ENCODE assay signal across 23 cellular contexts in the genomic region with DNA sequence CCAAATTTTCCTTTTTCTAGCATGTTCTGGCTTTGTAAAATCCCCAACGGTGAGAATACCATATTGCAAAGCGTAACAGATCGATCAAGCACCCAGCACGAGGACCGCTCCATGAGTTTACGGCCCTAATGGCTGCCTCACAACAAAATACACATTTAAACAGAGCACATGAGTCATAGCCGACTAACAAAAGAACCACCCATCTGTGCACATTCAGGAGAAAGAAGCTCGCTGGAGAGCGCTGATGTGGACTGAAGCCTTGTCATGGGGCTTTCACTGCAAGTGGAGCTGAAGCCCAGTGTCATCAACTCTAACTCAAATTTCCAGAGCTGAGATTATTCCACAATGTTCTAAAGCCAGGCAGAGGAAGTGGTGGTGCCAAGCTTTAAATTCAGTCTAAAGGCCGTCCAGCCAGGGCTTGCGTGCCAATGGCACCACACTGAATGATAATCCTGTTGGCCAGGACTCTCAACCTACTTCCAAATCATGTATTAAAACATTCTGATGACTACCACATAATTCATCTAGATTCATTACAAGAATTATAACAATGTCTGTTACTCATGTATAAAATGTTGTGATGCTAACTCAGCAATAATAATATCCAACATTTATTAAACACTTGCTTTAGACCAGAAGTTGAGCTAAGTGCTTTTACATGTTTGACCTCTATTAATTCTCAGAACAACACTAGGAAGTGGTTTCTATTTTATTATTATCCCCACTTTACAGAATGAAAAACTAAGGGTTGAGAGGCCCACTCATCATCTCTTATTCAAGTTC.
DNase-seq lines count a peak whose midpoint lies in the region; ATAC-seq and TF ChIP-seq lines count a peak whose summit lies in the region.
"Had no signal": no experiment of that assay in that cellular context is flagged by ENCODE, and none has a peak within 500 bp of the region (broad histone marks: within the 10 kb centered on the region; RNA-seq: fewer than 3 reads in every experiment).

No MANE protein-coding gene starts in this region.

- H3K27ac ChIP-seq in endodermal cell (ENCODE audit: low read depth, low read length) (peak overlapping the region; percentile 36), esophagus squamous epithelium (no peak overlapping the region)
- H3K27ac ChIP-seq: HL-60, left lung had no signal

- 79 to 90% methylated on average over 6 to 11 of the region's 11 CpGs for WGBS in endodermal cell (ENCODE audit: insufficient coverage in 1 of 2, insufficient read length in 1 of 2), 2 experiments
- 82 to 88% methylated on average over 11 of the region's 11 CpGs for WGBS in esophagus squamous epithelium, 2 donors

- H3K9ac ChIP-seq in NT2/D1 (ENCODE audit: insufficient read length, low read depth) (no peak overlapping the region), endodermal cell (ENCODE audit: extremely low read depth, low read length, poor library complexity, severe bottlenecking) (no peak overlapping the region)

- DNase-seq in DMS53 (lab: John Stamatoyannopoulos, UW), result peak; percentile 79
- peak; percentile 38 for DNase-seq in NT2/D1 (ENCODE audit: low read depth, low spot score)
- no peak for DNase-seq in endodermal cell
- peak; percentile 5 for DNase-seq in occipital lobe (lab: John Stamatoyannopoulos, UW)
- no peak for DNase-seq in SKM-1 treated with dmso at 0.1 percent for 144 hours (lab: John Stamatoyannopoulos, UW; ENCODE audit: unreplicated experiment)
- DNase-seq in activated CD4-positive, alpha-beta T cell treated with anti-CD3 and anti-CD28 coated beads for 48 hours, result no peak
- DNase-seq in activated naive CD8-positive, alpha-beta T cell treated with anti-CD3 and anti-CD28 coated beads, Interleukin-2, amount 50 U/mL, for 24 hours, result no peak
- DNase-seq in esophagus squamous epithelium (lab: John Stamatoyannopoulos, UW), result no peak
- DNase-seq: activated naive CD4-positive, alpha-beta T cell treated with anti-CD3 and anti-CD28 coated beads, Interleukin-2, amount 50 U/mL, for 16 hours; activated T-cell treated with anti-CD3 and anti-CD28 coated beads, Interleukin-2, amount 50 U/mL, for 48 hours; aorta; effector memory CD8-positive, alpha-beta T cell; EL; left lung; midbrain; NCI-H146; small intestine; stimulated activated naive CD4-positive, alpha-beta T cell had no signal

- H3K4me1 ChIP-seq in NT2/D1 (ENCODE audit: insufficient read depth, insufficient read length) (no peaks in the 10 kb centered on the region), endodermal cell (ENCODE audit: control insufficient read depth, insufficient read depth, low read length) (no peaks in the 10 kb centered on the region), esophagus squamous epithelium (no peaks in the 10 kb centered on the region)
- H3K4me1 ChIP-seq: left lung had no signal

- no peak overlapping the region for H3K4me3 Mint-ChIP-seq in endodermal cell
- H3K4me3 Mint-ChIP-seq in activated naive CD8-positive, alpha-beta T cell treated with anti-CD3 and anti-CD28 coated beads, Interleukin-2, amount 50 U/mL, for 24 hours, result no peak overlapping the region
- H3K4me3 Mint-ChIP-seq: effector memory CD8-positive, alpha-beta T cell; IgD-negative memory B cell; nephron had no signal

- H3K4me1 Mint-ChIP-seq in endodermal cell, result no peaks in the 10 kb centered on the region
- no peaks in the 10 kb centered on the region for H3K4me1 Mint-ChIP-seq in activated naive CD8-positive, alpha-beta T cell treated with anti-CD3 and anti-CD28 coated beads, Interleukin-2, amount 50 U/mL, for 24 hours
- H3K4me1 Mint-ChIP-seq: IgD-negative memory B cell, nephron had no signal

- 0 out of 2 replicates have a peak, but pooled peaks cover 10% of the 10 kb centered on the region for H3K9me3 ChIP-seq in NT2/D1 (ENCODE audit: insufficient read depth, low read length)
- peaks cover 5% of the 10 kb centered on the region for H3K9me3 ChIP-seq in endodermal cell (ENCODE audit: control insufficient read depth, low read length)
- no peaks in the 10 kb centered on the region for H3K9me3 ChIP-seq in esophagus squamous epithelium

- no peak for TF ChIP-seq POLR2A in esophagus squamous epithelium (IDR thresholded peaks at IDR 0.05)

- H3K36me3 ChIP-seq in NT2/D1 (ENCODE audit: insufficient read depth, insufficient read length, low read length) (no peaks in the 10 kb centered on the region), endodermal cell (ENCODE audit: control insufficient read depth, insufficient read depth, low read length) (no peaks in the 10 kb centered on the region), esophagus squamous epithelium (no peaks in the 10 kb centered on the region)
- H3K36me3 ChIP-seq: left lung had no signal

- TF ChIP-seq CTCF in endodermal cell (conservative IDR thresholded peaks at IDR 0.05), result no peak
- no peak for TF ChIP-seq CTCF in esophagus squamous epithelium (IDR thresholded peaks at IDR 0.05)

- no peaks in the 10 kb centered on the region for H3K36me3 Mint-ChIP-seq in endodermal cell (ENCODE audit: low read depth)
- no peaks in the 10 kb centered on the region for H3K36me3 Mint-ChIP-seq in activated naive CD8-positive, alpha-beta T cell treated with anti-CD3 and anti-CD28 coated beads, Interleukin-2, amount 50 U/mL, for 24 hours (ENCODE audit: low read depth)

- intact Hi-C loops in esophagus squamous epithelium (cut with DNase I), result no loop called here

- no peaks in the 10 kb centered on the region for H3K9me3 Mint-ChIP-seq in endodermal cell
- no peaks in the 10 kb centered on the region for H3K9me3 Mint-ChIP-seq in activated naive CD8-positive, alpha-beta T cell treated with anti-CD3 and anti-CD28 coated beads, Interleukin-2, amount 50 U/mL, for 24 hours
- H3K9me3 Mint-ChIP-seq: effector memory CD8-positive, alpha-beta T cell had no signal

- H3K4me3 ChIP-seq in NT2/D1 (ENCODE audit: insufficient read length, low read depth) (no peak overlapping the region), endodermal cell (ENCODE audit: low read length) (no peak overlapping the region), esophagus squamous epithelium (no peak overlapping the region)
- H3K4me3 ChIP-seq: left lung had no signal

- no peak for ATAC-seq in activated naive CD8-positive, alpha-beta T cell treated with anti-CD3 and anti-CD28 coated beads, Interleukin-2, amount 50 U/mL, for 24 hours
- ATAC-seq: effector memory CD8-positive, alpha-beta T cell; left lung; Panc1 had no signal

- H3K27me3 ChIP-seq in NT2/D1 (ENCODE audit: insufficient read depth, insufficient read length), result no peaks in the 10 kb centered on the region
- H3K27me3 ChIP-seq in endodermal cell (ENCODE audit: control insufficient read depth, insufficient read depth, low read length, poor library complexity, severe bottlenecking), result no peaks in the 10 kb centered on the region
- H3K27me3 ChIP-seq in esophagus squamous epithelium, result no peaks in the 10 kb centered on the region
- H3K27me3 ChIP-seq: left lung had no signal

- no peak overlapping the region for H3K27ac Mint-ChIP-seq in endodermal cell
- H3K27ac Mint-ChIP-seq in activated naive CD8-positive, alpha-beta T cell treated with anti-CD3 and anti-CD28 coated beads, Interleukin-2, amount 50 U/mL, for 24 hours, result no peak overlapping the region
- H3K27ac Mint-ChIP-seq: effector memory CD8-positive, alpha-beta T cell; IgD-negative memory B cell; nephron; progenitor cell of endocrine pancreas had no signal

- H3K27me3 Mint-ChIP-seq in endodermal cell (ENCODE audit: insufficient read depth), result peaks cover 2% of the 10 kb centered on the region
- peaks cover 16% of the 10 kb centered on the region for H3K27me3 Mint-ChIP-seq in activated naive CD8-positive, alpha-beta T cell treated with anti-CD3 and anti-CD28 coated beads, Interleukin-2, amount 50 U/mL, for 24 hours

Comparison
In these comparisons a context has a peak if more than half of its experiments do, and no peak if none do; other contexts are left out.
1. DNase-seq: peak in DMS53 (single experiment), NT2/D1 (single experiment) and occipital lobe (single experiment); none in endodermal cell (single experiment), SKM-1 treated with dmso at 0.1 percent for 144 hours (single experiment), activated CD4-positive, alpha-beta T cell treated with anti-CD3 and anti-CD28 coated beads for 48 hours (single experiment), activated naive CD8-positive, alpha-beta T cell treated with anti-CD3 and anti-CD28 coated beads, Interleukin-2, amount 50 U/mL, for 24 hours (single experiment) and esophagus squamous epithelium (single experiment).